ENCODE assay signal across 29 cellular contexts in genomic region chr15:26899658-26900057, GRCh38. TPM values are rescaled to one million over a fixed set of nuclear protein-coding genes. Genes with fewer than 3 reads are reported as not detected.
"Had no signal": no experiment of that assay in that cellular context is flagged by ENCODE, and none has a peak within 500 bp of the region (broad histone marks: within the 10 kb centered on the region; RNA-seq: fewer than 3 reads in every experiment).

No MANE protein-coding gene starts in this region.

- H3K4me3 ChIP-seq: colonic mucosa, esophagus squamous epithelium, gastrocnemius medialis, heart right ventricle, left lung, lower lobe of right lung had no signal

- H3K36me3 ChIP-seq: colonic mucosa, esophagus squamous epithelium, gastrocnemius medialis, heart right ventricle, left lung, lower lobe of right lung had no signal

- H3K27me3 ChIP-seq: colonic mucosa, esophagus squamous epithelium, gastrocnemius medialis, heart right ventricle had no signal

- ATAC-seq: effector memory CD8-positive, alpha-beta T cell; esophagus mucosa; gastrocnemius medialis; heart right ventricle; left cardiac atrium; left lung; left ventricle myocardium superior; lower lobe of right lung; naive thymus-derived CD4-positive, alpha-beta T cell had no signal

- DNase-seq: colonic mucosa; cortex of kidney; effector CD8-positive, alpha-beta T cell; effector memory CD8-positive, alpha-beta T cell; endodermal cell; erythroblast; esophagus squamous epithelium; foreskin fibroblast; foreskin melanocyte; gastrocnemius medialis; glutamatergic neuron; head of caudate nucleus; heart right ventricle; hippocampal formation; left cardiac atrium; left lung; left ventricle myocardium superior; lower lobe of right lung; mesenchymal stem cell; naive thymus-derived CD4-positive, alpha-beta T cell had no signal

- H3K4me1 ChIP-seq: colonic mucosa, esophagus squamous epithelium, gastrocnemius medialis, heart right ventricle, left lung, lower lobe of right lung had no signal

- H3K27ac ChIP-seq: colonic mucosa, epithelial cell of prostate, esophagus squamous epithelium, gastrocnemius medialis, heart right ventricle, left lung, lower lobe of right lung had no signal

- FAIRE-seq: islet of Langerhans, keratinocyte had no signal

- H3K9me3 ChIP-seq: colonic mucosa had no signal

RNA-seq across cellular contexts. Expression of gene GABRA5, which starts 32.8 kb away (rescaled TPM):
- total RNA-seq: colonic mucosa; dermis microvascular lymphatic vessel endothelial cell; gastrocnemius medialis; glomerular endothelial cell; left lung; left ventricle myocardium superior; lower leg skin; lower lobe of right lung; lung microvascular endothelial cell; mesenteric fat pad; naive thymus-derived CD4-positive, alpha-beta T cell had no signal
- polyA plus RNA-seq: heart right ventricle; naive thymus-derived CD4-positive, alpha-beta T cell had no signal
